Comparison of ENCODE assay signal across 17 cellular contexts in genomic region chr4:8006471-8006870, GRCh38.
A peak's percentile ranks its signal among the peaks of the same experiment; 100 is the strongest.
DNase-seq lines count a peak whose midpoint lies in the region; ATAC-seq and TF ChIP-seq lines count a peak whose summit lies in the region.
"Had no signal": no experiment of that assay in that cellular context is flagged by ENCODE, and none has a peak within 500 bp of the region (broad histone marks: within the 10 kb centered on the region; RNA-seq: fewer than 3 reads in every experiment).

No MANE protein-coding gene starts in this region.

- TF ChIP-seq POLR2A in gastrocnemius medialis (IDR thresholded peaks at IDR 0.05) (no peak), vagina (IDR thresholded peaks at IDR 0.05) (no peak)

- H3K36me3 ChIP-seq in mucosa of descending colon (ENCODE audit: low read depth), result no peaks in the 10 kb centered on the region
- peaks cover 0 to 78% of the 10 kb centered on the region in 2 donors for H3K36me3 ChIP-seq in gastrocnemius medialis
- H3K36me3 ChIP-seq in vagina, result no peaks in the 10 kb centered on the region
- H3K36me3 ChIP-seq: BLaER1 had no signal

- DNase-seq in DMS 273 (lab: John Stamatoyannopoulos, UW; ENCODE audit: unreplicated experiment) (peak; percentile 38), DMS 273 treated with DMSO at 0.1 percent for 48 hours (lab: John Stamatoyannopoulos, UW) (no peak), NCI-H2196 treated with DMSO at 0.1 percent for 48 hours (lab: John Stamatoyannopoulos, UW; ENCODE audit: unreplicated experiment) (peak; percentile 34), mucosa of descending colon (peak in 1 of 3 donors; percentile 27), gastrocnemius medialis (peak; percentile 62 to 74), NCI-H1694 treated with DMSO at 0.1 percent for 48 hours (lab: John Stamatoyannopoulos, UW) (no peak), vagina (ENCODE audit: extremely low spot score in 2 of 2) (no peak), coronary artery (ENCODE audit: low spot score) (no peak)
- DNase-seq: AML-193; CD8-positive, alpha-beta memory T cell; DMS79; GOT3; HCEC 1CT had no signal

- peaks cover 6% of the 10 kb centered on the region for H3K4me1 ChIP-seq in mucosa of descending colon (ENCODE audit: low read depth)
- no peaks in the 10 kb centered on the region for H3K4me1 ChIP-seq in gastrocnemius medialis
- H3K4me1 ChIP-seq in vagina, result no peaks in the 10 kb centered on the region

- intact Hi-C loops in mucosa of descending colon (cut with DNase I, micrococcal nuclease), result no loop called here
- intact Hi-C loops in gastrocnemius medialis (cut with DNase I; ENCODE audit: low total_unique reads), result no loop called here
- intact Hi-C loops in vagina (cut with DNase I), result no loop called here

- in situ Hi-C loops in gastrocnemius medialis (cut with MboI; ENCODE audit: low sequenced_read_pairs in 4 of 4), result no loop called here

- no peak for TF ChIP-seq CTCF in mucosa of descending colon (IDR thresholded peaks at IDR 0.05)
- no peak for TF ChIP-seq CTCF in gastrocnemius medialis (IDR thresholded peaks at IDR 0.05 in 4 of 5, conservative IDR thresholded peaks at IDR 0.05 in 1 of 5)
- no peak for TF ChIP-seq CTCF in vagina (IDR thresholded peaks at IDR 0.05)
- no peak for TF ChIP-seq CTCF in coronary artery (IDR thresholded peaks at IDR 0.05)

- no peaks in the 10 kb centered on the region for H3K9me3 ChIP-seq in mucosa of descending colon
- no peaks in the 10 kb centered on the region for H3K9me3 ChIP-seq in gastrocnemius medialis
- no peaks in the 10 kb centered on the region for H3K9me3 ChIP-seq in vagina
- H3K9me3 ChIP-seq: BLaER1 had no signal

- H3K27me3 ChIP-seq in gastrocnemius medialis (no peaks in the 10 kb centered on the region), vagina (no peaks in the 10 kb centered on the region)
- H3K27me3 ChIP-seq: BLaER1 had no signal

- ATAC-seq in mucosa of descending colon (peak; percentile 14), gastrocnemius medialis (peak; percentile 65 to 67)
- ATAC-seq: GM12878 had no signal

- H3K4me3 ChIP-seq in mucosa of descending colon (no peak overlapping the region), gastrocnemius medialis (no peak overlapping the region), vagina (no peak overlapping the region), coronary artery (no peak overlapping the region)
- H3K4me3 ChIP-seq: BLaER1, GM12878 had no signal

- H3K27ac ChIP-seq in gastrocnemius medialis (peak overlapping the region; percentile 50 to 70 (median 60)), vagina (no peak overlapping the region), coronary artery (no peak overlapping the region)
- H3K27ac ChIP-seq: 22Rv1, BLaER1, HL-60 had no signal

Comparison
In these comparisons a context has a peak if more than half of its experiments do, and no peak if none do; other contexts are left out.
1. DNase-seq: peak in DMS 273 (single experiment), NCI-H2196 treated with DMSO at 0.1 percent for 48 hours (single experiment) and gastrocnemius medialis (2 of 2); none in DMS 273 treated with DMSO at 0.1 percent for 48 hours (single experiment), NCI-H1694 treated with DMSO at 0.1 percent for 48 hours (single experiment), vagina (0 of 2) and coronary artery (single experiment).
2. H3K27ac ChIP-seq: peak in gastrocnemius medialis (4 of 4); none in vagina (single experiment) and coronary artery (0 of 2).